ENCODE assay signal across 14 cellular contexts in the genomic region with DNA sequence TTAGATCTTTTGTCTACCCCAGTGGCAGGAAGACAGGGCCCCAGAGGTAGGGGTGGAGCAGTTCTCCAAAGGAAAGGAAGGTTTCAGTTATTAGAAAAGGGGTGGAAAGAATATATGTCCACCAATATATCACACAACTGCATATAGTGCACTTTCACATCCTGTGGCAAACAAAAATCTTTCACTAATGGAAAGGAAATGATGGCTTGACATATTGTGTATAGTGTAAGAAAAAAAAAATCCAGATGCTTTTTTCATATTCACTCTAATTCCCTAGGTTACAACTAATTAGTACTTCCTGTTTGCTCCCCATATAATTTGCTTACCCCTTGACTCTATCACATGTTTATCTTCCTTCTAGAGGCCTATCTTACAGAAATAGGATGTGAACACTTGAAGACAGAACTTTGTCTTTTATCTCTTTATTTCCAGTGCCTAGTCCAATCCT.
DNase-seq lines count a peak whose midpoint lies in the region; ATAC-seq, FAIRE-seq and TF ChIP-seq lines count a peak whose summit lies in the region.
"Had no signal": no experiment of that assay in that cellular context is flagged by ENCODE, and none has a peak within 500 bp of the region (broad histone marks: within the 10 kb centered on the region; RNA-seq: fewer than 3 reads in every experiment).

No MANE protein-coding gene starts in this region.

- no peaks in the 10 kb centered on the region for H3K36me3 ChIP-seq in GM23338 (ENCODE audit: insufficient read depth)
- no peaks in the 10 kb centered on the region for H3K36me3 ChIP-seq in uterus
- H3K36me3 ChIP-seq: gastroesophageal sphincter had no signal

- H3K4me3 Mint-ChIP-seq in memory B cell (no peak overlapping the region), GM23338 (no peak overlapping the region)
- H3K4me3 Mint-ChIP-seq: activated T-cell treated with anti-CD3 and anti-CD28 coated beads, Interleukin-2, amount 50 U/mL, for 72 hours; CD8-positive, alpha-beta T cell; naive thymus-derived CD8-positive, alpha-beta T cell had no signal

- H3K9me3 Mint-ChIP-seq in memory B cell = peaks cover 2% of the 10 kb centered on the region
- H3K9me3 Mint-ChIP-seq in GM23338 = peaks cover 4% of the 10 kb centered on the region; the same call in 1 of the 3 replicates

- H3K4me1 ChIP-seq in GM23338 (ENCODE audit: insufficient read depth) (peaks cover 57% of the 10 kb centered on the region), uterus (no peaks in the 10 kb centered on the region)

- TF ChIP-seq CTCF in GM23338 (conservative IDR thresholded peaks at IDR 0.05; ENCODE audit: low read depth in 2 of 2) (no peak), uterus (IDR thresholded peaks at IDR 0.05) (no peak)

- peaks cover 6% of the 10 kb centered on the region; the same call in 1 of the 2 replicates for H3F3A ChIP-seq in GM23338 (replicated peaks; ENCODE audit: low read depth)

- no peak for DNase-seq in GM18507 (ENCODE audit: extremely low spot score, insufficient read length, low read depth)
- no peak for DNase-seq in memory B cell (ENCODE audit: low spot score in 2 of 2)
- no peak for DNase-seq in GM23338 (ENCODE audit: low spot score)
- no peak for DNase-seq in SHP77 (lab: John Stamatoyannopoulos, UW)
- DNase-seq in uterus = no peak
- DNase-seq: activated CD4-positive, alpha-beta T cell treated with anti-CD3 and anti-CD28 coated beads for 1 hour; activated T-cell treated with anti-CD3 and anti-CD28 coated beads, Interleukin-2, amount 50 U/mL, for 72 hours; CD8-positive, alpha-beta T cell; kidney glomerular epithelial cell; naive thymus-derived CD8-positive, alpha-beta T cell had no signal

- H3K9me3 ChIP-seq in uterus = no peaks in the 10 kb centered on the region
- H3K9me3 ChIP-seq: gastroesophageal sphincter had no signal

- H3K4me2 ChIP-seq in GM23338 = no peak overlapping the region; the same call in 1 of the 2 replicates

- no peaks in the 10 kb centered on the region for H3K79me2 ChIP-seq in GM23338 (replicated peaks; ENCODE audit: insufficient read depth)

- FAIRE-seq in GM18507 (lab: Jason Lieb, UNC) = peak; percentile 86

- peaks cover 3% of the 10 kb centered on the region; the same call in 1 of the 2 replicates for H3K9me2 ChIP-seq in GM23338 (ENCODE audit: insufficient read depth)

- H3K27ac Mint-ChIP-seq in memory B cell = peak overlapping the region; percentile 43
- H3K27ac Mint-ChIP-seq in GM23338 = no peak overlapping the region
- H3K27ac Mint-ChIP-seq: activated T-cell treated with anti-CD3 and anti-CD28 coated beads, Interleukin-2, amount 50 U/mL, for 72 hours; CD8-positive, alpha-beta T cell had no signal

- no peak overlapping the region for H3K4me3 ChIP-seq in GM23338
- H3K4me3 ChIP-seq in uterus = no peak overlapping the region
- H3K4me3 ChIP-seq: gastroesophageal sphincter had no signal

- ATAC-seq in GM21528 (IDR thresholded peaks at IDR 0.05; ENCODE audit: low FRiP score, unreplicated experiment) (peak; percentile 57), HG03442 (IDR thresholded peaks at IDR 0.05; ENCODE audit: unreplicated experiment) (peak; percentile 47), memory B cell (ENCODE audit: low read depth) (peak; percentile 59), GM23338 (no peak), GM21360 (IDR thresholded peaks at IDR 0.05; ENCODE audit: unreplicated experiment) (no peak)
- ATAC-seq: activated T-cell treated with anti-CD3 and anti-CD28 coated beads, Interleukin-2, amount 50 U/mL, for 72 hours; CD8-positive, alpha-beta T cell; gastroesophageal sphincter; naive thymus-derived CD8-positive, alpha-beta T cell had no signal

- H3K27me3 Mint-ChIP-seq in memory B cell (no peaks in the 10 kb centered on the region), GM23338 (ENCODE audit: insufficient read depth, low read depth, poor library complexity) (peaks cover 13% of the 10 kb centered on the region)
- H3K27me3 Mint-ChIP-seq: naive thymus-derived CD8-positive, alpha-beta T cell had no signal

- H3K4me1 Mint-ChIP-seq in memory B cell (peaks cover 44% of the 10 kb centered on the region), GM23338 (peaks cover 54% of the 10 kb centered on the region)

- no peak overlapping the region for H3K27ac ChIP-seq in GM23338 (ENCODE audit: low read depth)
- no peak overlapping the region for H3K27ac ChIP-seq in uterus

- no peaks in the 10 kb centered on the region for H4K20me1 ChIP-seq in GM23338 (replicated peaks; ENCODE audit: insufficient read depth)

- no peak for TF ChIP-seq POLR2A in uterus (IDR thresholded peaks at IDR 0.05)

- no peak overlapping the region for H2AFZ ChIP-seq in GM23338

- H3K36me3 Mint-ChIP-seq in memory B cell = peaks cover 5% of the 10 kb centered on the region
- peaks cover 23% of the 10 kb centered on the region for H3K36me3 Mint-ChIP-seq in GM23338 (ENCODE audit: low read depth)
- H3K36me3 Mint-ChIP-seq: CD8-positive, alpha-beta T cell had no signal

- H3K27me3 ChIP-seq in GM23338 (ENCODE audit: insufficient read depth) (no peaks in the 10 kb centered on the region), uterus (no peaks in the 10 kb centered on the region)
- H3K27me3 ChIP-seq: gastroesophageal sphincter had no signal

- intact Hi-C loops in uterus (cut with DNase I; ENCODE audit: low total_unique reads) = loop anchor here (10.0 kb wide), 1 partner anchor 67 kb away; no protein-coding TSS in a partner anchor

TF ChIP-seq in GM23338, 12 proteins besides CTCF, POLR2A, EP300 and RAD21 (continues in another document):
- no peak for TF ChIP-seq ZNF114 (CRISPR knock-in tag; IDR thresholded peaks at IDR 0.05)
- TF ChIP-seq JUNB (IDR thresholded peaks at IDR 0.05; ENCODE audit: unreplicated experiment) = no peak
- TF ChIP-seq CREB1 (CRISPR knock-in tag; IDR thresholded peaks at IDR 0.05; ENCODE audit: low read depth) = no peak
- no peak for TF ChIP-seq STAT1 (IDR thresholded peaks at IDR 0.05; ENCODE audit: unreplicated experiment)
- no peak for TF ChIP-seq POLR2AphosphoS5 (IDR thresholded peaks at IDR 0.05; ENCODE audit: low read depth)
- TF ChIP-seq, protein P1, sequence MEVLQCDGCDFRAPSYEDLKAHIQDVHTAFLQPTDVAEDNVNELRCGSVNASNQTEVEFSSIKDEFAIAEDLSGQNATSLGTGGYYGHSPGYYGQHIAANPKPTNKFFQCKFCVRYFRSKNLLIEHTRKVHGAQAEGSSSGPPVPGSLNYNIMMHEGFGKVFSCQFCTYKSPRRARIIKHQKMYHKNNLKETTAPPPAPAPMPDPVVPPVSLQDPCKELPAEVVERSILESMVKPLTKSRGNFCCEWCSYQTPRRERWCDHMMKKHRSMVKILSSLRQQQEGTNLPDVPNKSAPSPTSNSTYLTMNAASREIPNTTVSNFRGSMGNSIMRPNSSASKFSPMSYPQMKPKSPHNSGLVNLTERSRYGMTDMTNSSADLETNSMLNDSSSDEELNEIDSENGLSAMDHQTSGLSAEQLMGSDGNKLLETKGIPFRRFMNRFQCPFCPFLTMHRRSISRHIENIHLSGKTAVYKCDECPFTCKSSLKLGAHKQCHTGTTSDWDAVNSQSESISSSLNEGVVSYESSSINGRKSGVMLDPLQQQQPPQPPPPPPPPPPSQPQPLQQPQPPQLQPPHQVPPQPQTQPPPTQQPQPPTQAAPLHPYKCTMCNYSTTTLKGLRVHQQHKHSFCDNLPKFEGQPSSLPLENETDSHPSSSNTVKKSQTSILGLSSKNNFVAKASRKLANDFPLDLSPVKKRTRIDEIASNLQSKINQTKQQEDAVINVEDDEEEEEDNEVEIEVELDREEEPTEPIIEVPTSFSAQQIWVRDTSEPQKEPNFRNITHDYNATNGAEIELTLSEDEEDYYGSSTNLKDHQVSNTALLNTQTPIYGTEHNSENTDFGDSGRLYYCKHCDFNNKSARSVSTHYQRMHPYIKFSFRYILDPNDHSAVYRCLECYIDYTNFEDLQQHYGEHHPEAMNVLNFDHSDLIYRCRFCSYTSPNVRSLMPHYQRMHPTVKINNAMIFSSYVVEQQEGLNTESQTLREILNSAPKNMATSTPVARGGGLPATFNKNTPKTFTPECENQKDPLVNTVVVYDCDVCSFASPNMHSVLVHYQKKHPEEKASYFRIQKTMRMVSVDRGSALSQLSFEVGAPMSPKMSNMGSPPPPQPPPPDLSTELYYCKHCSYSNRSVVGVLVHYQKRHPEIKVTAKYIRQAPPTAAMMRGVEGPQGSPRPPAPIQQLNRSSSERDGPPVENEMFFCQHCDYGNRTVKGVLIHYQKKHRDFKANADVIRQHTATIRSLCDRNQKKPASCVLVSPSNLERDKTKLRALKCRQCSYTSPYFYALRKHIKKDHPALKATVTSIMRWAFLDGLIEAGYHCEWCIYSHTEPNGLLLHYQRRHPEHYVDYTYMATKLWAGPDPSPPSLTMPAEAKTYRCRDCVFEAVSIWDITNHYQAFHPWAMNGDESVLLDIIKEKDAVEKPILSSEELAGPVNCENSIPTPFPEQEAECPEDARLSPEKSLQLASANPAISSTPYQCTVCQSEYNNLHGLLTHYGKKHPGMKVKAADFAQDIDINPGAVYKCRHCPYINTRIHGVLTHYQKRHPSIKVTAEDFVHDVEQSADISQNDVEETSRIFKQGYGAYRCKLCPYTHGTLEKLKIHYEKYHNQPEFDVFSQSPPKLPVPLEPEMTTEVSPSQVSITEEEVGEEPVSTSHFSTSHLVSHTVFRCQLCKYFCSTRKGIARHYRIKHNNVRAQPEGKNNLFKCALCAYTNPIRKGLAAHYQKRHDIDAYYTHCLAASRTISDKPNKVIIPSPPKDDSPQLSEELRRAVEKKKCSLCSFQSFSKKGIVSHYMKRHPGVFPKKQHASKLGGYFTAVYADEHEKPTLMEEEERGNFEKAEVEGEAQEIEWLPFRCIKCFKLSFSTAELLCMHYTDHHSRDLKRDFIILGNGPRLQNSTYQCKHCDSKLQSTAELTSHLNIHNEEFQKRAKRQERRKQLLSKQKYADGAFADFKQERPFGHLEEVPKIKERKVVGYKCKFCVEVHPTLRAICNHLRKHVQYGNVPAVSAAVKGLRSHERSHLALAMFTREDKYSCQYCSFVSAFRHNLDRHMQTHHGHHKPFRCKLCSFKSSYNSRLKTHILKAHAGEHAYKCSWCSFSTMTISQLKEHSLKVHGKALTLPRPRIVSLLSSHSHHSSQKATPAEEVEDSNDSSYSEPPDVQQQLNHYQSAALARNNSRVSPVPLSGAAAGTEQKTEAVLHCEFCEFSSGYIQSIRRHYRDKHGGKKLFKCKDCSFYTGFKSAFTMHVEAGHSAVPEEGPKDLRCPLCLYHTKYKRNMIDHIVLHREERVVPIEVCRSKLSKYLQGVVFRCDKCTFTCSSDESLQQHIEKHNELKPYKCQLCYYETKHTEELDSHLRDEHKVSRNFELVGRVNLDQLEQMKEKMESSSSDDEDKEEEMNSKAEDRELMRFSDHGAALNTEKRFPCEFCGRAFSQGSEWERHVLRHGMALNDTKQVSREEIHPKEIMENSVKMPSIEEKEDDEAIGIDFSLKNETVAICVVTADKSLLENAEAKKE (CRISPR knock-in tag; IDR thresholded peaks at IDR 0.05) = no peak
- TF ChIP-seq ZNF331 (CRISPR knock-in tag; IDR thresholded peaks at IDR 0.05; ENCODE audit: low read depth) = no peak
- no peak for TF ChIP-seq EZH2phosphoT487 (IDR thresholded peaks at IDR 0.05; ENCODE audit: unreplicated experiment)

Comparison
In these comparisons a context has a peak if more than half of its experiments do, and no peak if none do; other contexts are left out.
1. ATAC-seq: peak in GM21528 (single experiment), HG03442 (single experiment) and memory B cell (single experiment); none in GM23338 (single experiment) and GM21360 (single experiment).